In genomic region chr12:11907625-11908024, GRCh38 we compare ENCODE assay signal across 7 cellular contexts.
"Had no signal": no experiment of that assay in that cellular context is flagged by ENCODE, and none has a peak within 500 bp of the region (broad histone marks: within the 10 kb centered on the region; RNA-seq: fewer than 3 reads in every experiment).

No MANE protein-coding gene starts in this region.

- H3K4me3 ChIP-seq: HAP-1 had no signal

- H3K9me3 ChIP-seq: HAP-1 had no signal

- DNase-seq: GM23248, GOT3, H7, HFFc6, IMR-90, KBM-7 had no signal

- H3K4me1 ChIP-seq: HAP-1 had no signal

- H3K36me3 ChIP-seq: HAP-1 had no signal
